ENCODE assay signal across 2 cellular contexts in genomic region chr5:76944638-76945037, GRCh38.
TF ChIP-seq lines count a peak whose summit lies in the region.

No MANE protein-coding gene starts in this region.

TF ChIP-seq in HepG2, 621 proteins besides CTCF, POLR2A, EP300 and RAD21:
- TF ChIP-seq CCDC6 (CRISPR knock-in tag; IDR thresholded peaks at IDR 0.05) (no peak), ZKSCAN1 (IDR thresholded peaks at IDR 0.05; ENCODE audit: low read length) (no peak), ZFP91 (CRISPR knock-in tag; IDR thresholded peaks at IDR 0.05; ENCODE audit: borderline replicate concordance) (no peak), NFE2L2 (IDR thresholded peaks at IDR 0.05; ENCODE audit: low read length) (no peak), MAZ (IDR thresholded peaks at IDR 0.05; ENCODE audit: borderline replicate concordance, low read depth, low read length) (no peak), MAZ (CRISPR knock-in tag; IDR thresholded peaks at IDR 0.05; ENCODE audit: low read depth) (no peak), MATR3 (CRISPR knock-in tag; IDR thresholded peaks at IDR 0.05) (no peak), GFI1 (CRISPR knock-in tag; IDR thresholded peaks at IDR 0.05; ENCODE audit: borderline replicate concordance) (no peak), FOXM1 (CRISPR knock-in tag; IDR thresholded peaks at IDR 0.05) (no peak), BORCS8-MEF2B (CRISPR knock-in tag; IDR thresholded peaks at IDR 0.05) (no peak), ZNF570 (CRISPR knock-in tag; IDR thresholded peaks at IDR 0.05; ENCODE audit: borderline replicate concordance) (no peak), AKAP8 (CRISPR knock-in tag; IDR thresholded peaks at IDR 0.05) (no peak), NR3C1 (CRISPR knock-in tag; IDR thresholded peaks at IDR 0.05) (no peak)
- TF ChIP-seq, protein P1, sequence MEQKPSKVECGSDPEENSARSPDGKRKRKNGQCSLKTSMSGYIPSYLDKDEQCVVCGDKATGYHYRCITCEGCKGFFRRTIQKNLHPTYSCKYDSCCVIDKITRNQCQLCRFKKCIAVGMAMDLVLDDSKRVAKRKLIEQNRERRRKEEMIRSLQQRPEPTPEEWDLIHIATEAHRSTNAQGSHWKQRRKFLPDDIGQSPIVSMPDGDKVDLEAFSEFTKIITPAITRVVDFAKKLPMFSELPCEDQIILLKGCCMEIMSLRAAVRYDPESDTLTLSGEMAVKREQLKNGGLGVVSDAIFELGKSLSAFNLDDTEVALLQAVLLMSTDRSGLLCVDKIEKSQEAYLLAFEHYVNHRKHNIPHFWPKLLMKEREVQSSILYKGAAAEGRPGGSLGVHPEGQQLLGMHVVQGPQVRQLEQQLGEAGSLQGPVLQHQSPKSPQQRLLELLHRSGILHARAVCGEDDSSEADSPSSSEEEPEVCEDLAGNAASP (CRISPR knock-in tag; IDR thresholded peaks at IDR 0.05; ENCODE audit: borderline replicate concordance): no peak
TF ChIP-seq in HepG2: peak in this region for 0.

TF ChIP-seq in H1, 55 proteins besides CTCF, POLR2A, EP300 and RAD21:
- TF ChIP-seq ASH2L (IDR thresholded peaks at IDR 0.05; ENCODE audit: low read length) (no peak), BCL11A (IDR thresholded peaks at IDR 0.05; ENCODE audit: low read depth in 2 of 2, low read length in 2 of 2) (no peak), MAFK (IDR thresholded peaks at IDR 0.05; ENCODE audit: low read depth, low read length) (no peak), SIRT6 (IDR thresholded peaks at IDR 0.05; ENCODE audit: low read length) (no peak), JUN (IDR thresholded peaks at IDR 0.05; ENCODE audit: low read depth, low read length) (no peak), SP2 (IDR thresholded peaks at IDR 0.05; ENCODE audit: low read length) (no peak)
- TF ChIP-seq, protein P2, sequence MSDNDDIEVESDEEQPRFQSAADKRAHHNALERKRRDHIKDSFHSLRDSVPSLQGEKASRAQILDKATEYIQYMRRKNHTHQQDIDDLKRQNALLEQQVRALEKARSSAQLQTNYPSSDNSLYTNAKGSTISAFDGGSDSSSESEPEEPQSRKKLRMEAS (IDR thresholded peaks at IDR 0.05): no peak
